ENCODE assay signal across 1 cellular context in genomic region chr4:77432702-77433101, GRCh38.
TF ChIP-seq lines count a peak whose summit lies in the region.

No MANE protein-coding gene starts in this region.

TF ChIP-seq in GM23338, 12 proteins besides CTCF, POLR2A, EP300 and RAD21 (continued from another document):
- TF ChIP-seq ZNF462 (CRISPR knock-in tag; IDR thresholded peaks at IDR 0.05), result no peak
- TF ChIP-seq REST (IDR thresholded peaks at IDR 0.05; ENCODE audit: unreplicated experiment), result no peak
- TF ChIP-seq JUNB (IDR thresholded peaks at IDR 0.05; ENCODE audit: unreplicated experiment), result no peak
- TF ChIP-seq EZH2 (IDR thresholded peaks at IDR 0.05; ENCODE audit: low read depth, unreplicated experiment), result no peak
